ENCODE assay signal across 10 cellular contexts in the genomic region with DNA sequence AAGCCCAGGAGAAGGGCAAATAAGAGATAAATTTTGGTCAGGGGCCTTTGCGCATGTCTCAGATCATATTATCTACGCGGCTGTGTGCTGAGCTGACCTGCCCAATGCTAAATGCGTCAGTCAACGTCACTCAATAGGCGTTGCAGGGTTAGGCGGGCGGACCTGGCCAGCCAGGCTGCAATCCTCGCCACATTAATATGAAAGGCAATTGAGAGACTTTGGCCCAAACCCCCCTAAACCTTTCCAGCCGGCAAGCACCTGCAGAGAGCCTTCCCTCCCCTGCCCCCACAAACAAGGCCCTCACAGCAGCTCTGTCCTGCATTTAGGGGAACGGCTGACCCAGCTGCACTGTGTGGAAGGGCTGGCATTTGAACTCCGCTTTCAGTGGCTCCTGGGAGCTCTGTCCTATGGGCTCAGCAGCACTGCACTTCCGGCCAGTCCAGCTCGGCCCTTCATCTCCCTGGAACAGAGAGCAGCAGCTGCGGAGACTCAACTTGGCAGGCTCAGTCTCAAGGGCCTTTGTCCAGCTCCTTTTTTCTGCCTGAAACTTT.
DNase-seq lines count a peak whose midpoint lies in the region; ATAC-seq, FAIRE-seq and TF ChIP-seq lines count a peak whose summit lies in the region.
"Had no signal": no experiment of that assay in that cellular context is flagged by ENCODE, and none has a peak within 500 bp of the region (broad histone marks: within the 10 kb centered on the region; RNA-seq: fewer than 3 reads in every experiment).

No MANE protein-coding gene starts in this region.

- POLR2A ChIA-PET in A549 (lab: Yijun Ruan, JAX): interaction anchor here (1.1 to 4.1 kb wide), 8 partner anchors 8 to 134 kb away, joined by 3 to 22 read pairs (median 4); a partner anchor contains a TSS
- POLR2A ChIA-PET in T-cell (lab: Charles Lee): no interaction called here

- peaks cover 64% of the 10 kb centered on the region for H3K4me1 Mint-ChIP-seq in astrocyte (ENCODE audit: low read depth, unreplicated experiment)
- peaks cover 56% of the 10 kb centered on the region for H3K4me1 Mint-ChIP-seq in neural progenitor cell
- H3K4me1 Mint-ChIP-seq in T-cell: peaks cover 7 to 16% (median 12%) of the 10 kb centered on the region in 3 donors

- TF ChIP-seq CTCF in A549 (IDR thresholded peaks at IDR 0.05) (no peak), astrocyte (IDR thresholded peaks at IDR 0.05; ENCODE audit: insufficient read depth, low read depth, low read length) (no peak), left ventricle myocardium inferior (IDR thresholded peaks at IDR 0.05; ENCODE audit: borderline replicate concordance) (no peak), neural progenitor cell (IDR thresholded peaks at IDR 0.05) (no peak), foreskin keratinocyte (conservative IDR thresholded peaks at IDR 0.05) (no peak)

- H3K36me3 ChIP-seq in astrocyte (ENCODE audit: insufficient read depth, low read length) (peaks cover 56% of the 10 kb centered on the region), left ventricle myocardium inferior (peaks cover 4% of the 10 kb centered on the region), neural progenitor cell (no peaks in the 10 kb centered on the region)

- H3K9me3 ChIP-seq in A549 (peaks cover 5% of the 10 kb centered on the region; the same call in 2 of the 3 replicates), astrocyte (ENCODE audit: insufficient read depth, low read depth, low read length) (peaks cover 12% of the 10 kb centered on the region), left ventricle myocardium inferior (replicated peaks) (no peaks in the 10 kb centered on the region), neural progenitor cell (ENCODE audit: low read depth) (no peaks in the 10 kb centered on the region)

- no peak for TF ChIP-seq POLR2A in A549 (IDR thresholded peaks at IDR 0.05; ENCODE audit: low read length)

- peak overlapping the region; percentile 71 for H3K9ac ChIP-seq in astrocyte (ENCODE audit: low read length)
- no peak overlapping the region for H3K9ac ChIP-seq in neural progenitor cell

- intact Hi-C loops in left ventricle myocardium inferior (cut with micrococcal nuclease): no loop called here

- H3K4me2 ChIP-seq in A549: peak overlapping the region; percentile 80
- peak overlapping the region; percentile 58 for H3K4me2 ChIP-seq in astrocyte (ENCODE audit: low read length)
- H3K4me2 ChIP-seq in neural progenitor cell: peak overlapping the region; percentile 43

- H3F3A ChIP-seq in neural progenitor cell (ENCODE audit: low read depth): peaks cover 24% of the 10 kb centered on the region

- no peak overlapping the region for H2AFZ ChIP-seq in astrocyte (ENCODE audit: low read depth, low read length)
- H2AFZ ChIP-seq in neural progenitor cell (replicated peaks): no peak overlapping the region

- H4K20me1 ChIP-seq in astrocyte (ENCODE audit: insufficient read depth, low read length) (peaks cover 3% of the 10 kb centered on the region), neural progenitor cell (ENCODE audit: low read depth) (peaks cover 17% of the 10 kb centered on the region)

- H3K27ac ChIP-seq in A549 (peak overlapping the region; percentile 91 to 99), astrocyte (ENCODE audit: low read depth, low read length) (peak overlapping the region; percentile 82), left ventricle myocardium inferior (replicated peaks) (peak overlapping the region; percentile 87), neural progenitor cell (peak overlapping the region; percentile 41), foreskin keratinocyte (no peak overlapping the region)

- FAIRE-seq in A549 (lab: Jason Lieb, UNC) (no peak), astrocyte (lab: Jason Lieb, UNC) (no peak)

- H3K9me3 Mint-ChIP-seq in astrocyte (ENCODE audit: unreplicated experiment): peaks cover 7% of the 10 kb centered on the region
- H3K9me3 Mint-ChIP-seq in neural progenitor cell: no peaks in the 10 kb centered on the region
- H3K9me3 Mint-ChIP-seq in T-cell: no peaks in the 10 kb centered on the region
- H3K9me3 Mint-ChIP-seq: activated naive CD8-positive, alpha-beta T cell treated with anti-CD3 and anti-CD28 coated beads for 36 hours had no signal

- CTCF ChIA-PET in A549 (lab: Yijun Ruan, JAX) (interaction anchor here (0.8 to 10.0 kb wide), 9 partner anchors 15 to 183 kb away, joined by 3 to 94 read pairs (median 4); no protein-coding TSS in a partner anchor), T-cell (lab: Charles Lee) (interaction anchor here in 1 of 2 donors (2.2 kb wide), 1 partner anchor 15 kb away, joined by 5 read pairs; no protein-coding TSS in a partner anchor)

- H3K4me3 ChIP-seq in A549 (0 out of 3 replicates have a peak overlapping the region, but pooled peaks have one; percentile 5), astrocyte (ENCODE audit: insufficient read depth, low read depth, low read length) (no peak overlapping the region), left ventricle myocardium inferior (no peak overlapping the region), neural progenitor cell (no peak overlapping the region)

- TF ChIP-seq EP300 in A549 (IDR thresholded peaks at IDR 0.05): no peak

- H3K27me3 ChIP-seq in astrocyte (ENCODE audit: insufficient read depth, low read length) (no peaks in the 10 kb centered on the region), left ventricle myocardium inferior (ENCODE audit: low read depth) (no peaks in the 10 kb centered on the region), neural progenitor cell (no peaks in the 10 kb centered on the region), foreskin keratinocyte (no peaks in the 10 kb centered on the region)

- peaks cover 75% of the 10 kb centered on the region for H3K79me2 ChIP-seq in astrocyte (ENCODE audit: insufficient read depth, low read length)
- H3K79me2 ChIP-seq in neural progenitor cell (ENCODE audit: low read depth): no peaks in the 10 kb centered on the region

- DNase-seq in A549 (ENCODE audit: low read depth in 1 of 2, low spot score in 1 of 2) (peak; percentile 61 to 92), astrocyte (ENCODE audit: low read depth) (peak; percentile 70), left ventricle myocardium inferior (peak; percentile 88), neural progenitor cell (ENCODE audit: low spot score) (peak; percentile 47), NCI-H1092 treated with DMSO at 0.1 percent for 48 hours (lab: John Stamatoyannopoulos, UW) (no peak), foreskin keratinocyte (no peak), T-cell (no peak)
- DNase-seq: activated naive CD8-positive, alpha-beta T cell treated with anti-CD3 and anti-CD28 coated beads for 36 hours; NCI-H1417 treated with DMSO at 0.1 percent for 48 hours had no signal

- H3K36me3 Mint-ChIP-seq in astrocyte (ENCODE audit: low read depth, unreplicated experiment) (peaks cover 25% of the 10 kb centered on the region), neural progenitor cell (peaks cover 12% of the 10 kb centered on the region), T-cell (peaks cover 21% of the 10 kb centered on the region)

- H3K4me1 ChIP-seq in A549 (peaks cover 76% of the 10 kb centered on the region), astrocyte (ENCODE audit: insufficient read depth, low read length) (peaks cover 38% of the 10 kb centered on the region), left ventricle myocardium inferior (peaks cover 71% of the 10 kb centered on the region), neural progenitor cell (peaks cover 27% of the 10 kb centered on the region), foreskin keratinocyte (no peaks in the 10 kb centered on the region)

- H3K4me3 Mint-ChIP-seq in astrocyte (ENCODE audit: unreplicated experiment) (no peak overlapping the region), neural progenitor cell (no peak overlapping the region), T-cell (no peak overlapping the region)
- H3K4me3 Mint-ChIP-seq: activated naive CD8-positive, alpha-beta T cell treated with anti-CD3 and anti-CD28 coated beads for 36 hours had no signal

- WGBS in A549 (ENCODE audit: missing lambda C conversion rate): 6% methylated on average over 15 of the region's 15 CpGs

- ATAC-seq in A549 (peak; percentile 83 to 87), HG03159 (IDR thresholded peaks at IDR 0.05; ENCODE audit: unreplicated experiment) (no peak), foreskin keratinocyte (no peak), T-cell (replicated peaks in 1 of 4) (no peak)

- no peak; a peak in 1 of 5 replicates for TF ChIP-seq RAD21 in A549 (conservative IDR thresholded peaks at IDR 0.05 in 1 of 2, IDR thresholded peaks at IDR 0.05 in 1 of 2)

- H3K27me3 Mint-ChIP-seq in astrocyte (ENCODE audit: low read depth, unreplicated experiment) (no peaks in the 10 kb centered on the region), neural progenitor cell (ENCODE audit: insufficient read depth, low read depth) (no peaks in the 10 kb centered on the region), T-cell (peaks cover 0 to 4% of the 10 kb centered on the region in 2 donors)
- H3K27me3 Mint-ChIP-seq: activated naive CD8-positive, alpha-beta T cell treated with anti-CD3 and anti-CD28 coated beads for 36 hours had no signal

- peak overlapping the region; percentile 93 for H3K27ac Mint-ChIP-seq in astrocyte (ENCODE audit: unreplicated experiment)
- no peak overlapping the region for H3K27ac Mint-ChIP-seq in neural progenitor cell
- no peak overlapping the region for H3K27ac Mint-ChIP-seq in T-cell
- H3K27ac Mint-ChIP-seq: activated naive CD8-positive, alpha-beta T cell treated with anti-CD3 and anti-CD28 coated beads for 36 hours had no signal

TF ChIP-seq in A549, 52 proteins besides CTCF, POLR2A, EP300 and RAD21 (continues in another document):
- TF ChIP-seq, protein P1, sequence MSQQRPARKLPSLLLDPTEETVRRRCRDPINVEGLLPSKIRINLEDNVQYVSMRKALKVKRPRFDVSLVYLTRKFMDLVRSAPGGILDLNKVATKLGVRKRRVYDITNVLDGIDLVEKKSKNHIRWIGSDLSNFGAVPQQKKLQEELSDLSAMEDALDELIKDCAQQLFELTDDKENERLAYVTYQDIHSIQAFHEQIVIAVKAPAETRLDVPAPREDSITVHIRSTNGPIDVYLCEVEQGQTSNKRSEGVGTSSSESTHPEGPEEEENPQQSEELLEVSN (IDR thresholded peaks at IDR 0.05; ENCODE audit: borderline replicate concordance, low read depth): peak; percentile 34; the same call in 1 of the 2 replicates
- TF ChIP-seq MYC (IDR thresholded peaks at IDR 0.05; ENCODE audit: borderline replicate concordance, low read length) (no peak), POLR2AphosphoS2 (conservative IDR thresholded peaks at IDR 0.05; ENCODE audit: low read length) (no peak), SMC3 (IDR thresholded peaks at IDR 0.05) (no peak), RFX5 (IDR thresholded peaks at IDR 0.05) (no peak), NFE2L2 (conservative IDR thresholded peaks at IDR 0.05; ENCODE audit: low read length) (no peak), KDM1A (IDR thresholded peaks at IDR 0.05; ENCODE audit: low read depth) (no peak), HOXB5 (CRISPR knock-in tag; IDR thresholded peaks at IDR 0.05) (no peak), HOXB13 (CRISPR knock-in tag; IDR thresholded peaks at IDR 0.05; ENCODE audit: low read depth) (0 out of 2 replicates have a peak, but pooled peaks have one; percentile 14), TP53 (CRISPR knock-in tag; IDR thresholded peaks at IDR 0.05) (no peak), FOSL2 (IDR thresholded peaks at IDR 0.05) (no peak), FOSL2 (CRISPR knock-in tag; IDR thresholded peaks at IDR 0.05) (no peak)

Comparison
In these comparisons a context has a peak if more than half of its experiments do, and no peak if none do; other contexts are left out.
1. ATAC-seq: peak in A549 (2 of 2); none in HG03159 (single experiment), foreskin keratinocyte (single experiment) and T-cell (0 of 4).
2. DNase-seq: peak in A549 (2 of 2), astrocyte (single experiment), left ventricle myocardium inferior (single experiment) and neural progenitor cell (single experiment); none in NCI-H1092 treated with DMSO at 0.1 percent for 48 hours (single experiment), foreskin keratinocyte (0 of 2) and T-cell (0 of 34).
3. Peak in every context shown above with its lines, with median percentiles within 50 percentile points of each other: H3K4me2 ChIP-seq.